In the genomic region with DNA sequence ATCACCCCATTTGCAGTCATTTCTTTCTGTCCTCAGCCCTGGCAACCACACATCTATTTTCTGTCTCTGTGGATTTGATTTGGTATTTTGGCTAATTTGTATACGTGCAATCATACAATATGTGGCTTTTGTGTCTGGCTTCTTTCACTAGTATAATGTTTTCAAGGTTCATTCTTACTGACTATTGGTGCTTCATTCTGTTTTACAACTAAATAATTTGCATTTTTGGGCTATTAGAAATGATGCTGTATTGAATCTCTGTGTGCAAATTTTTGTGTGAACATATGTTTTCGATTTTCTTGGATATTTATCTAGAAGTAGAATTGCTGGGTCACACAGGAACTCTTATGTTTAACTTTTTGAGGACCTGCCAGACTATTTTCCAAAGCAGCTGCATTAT, we compare ENCODE assay signal across 21 cellular contexts.
"Had no signal": no experiment of that assay in that cellular context is flagged by ENCODE, and none has a peak within 500 bp of the region (broad histone marks: within the 10 kb centered on the region; RNA-seq: fewer than 3 reads in every experiment).

No MANE protein-coding gene starts in this region.

- ATAC-seq: activated CD8-positive, alpha-beta T cell treated with anti-CD3 and anti-CD28 coated beads, Interleukin-2, amount 10 ng/mL, durations not matched to agents 7 days and 5 days; esophagus mucosa; gastrocnemius medialis; heart right ventricle had no signal

- H3K4me3 ChIP-seq: adrenal gland, breast epithelium, gastrocnemius medialis, heart right ventricle, prostate gland, right atrium auricular region, tibial nerve had no signal

- H3K27me3 ChIP-seq: adrenal gland, breast epithelium, right atrium auricular region, tibial nerve had no signal

- H3K9me3 Mint-ChIP-seq: activated B cell treated with CpG ODN at 0.5 μM for 24 hours; neural crest cell; stimulated activated naive CD8-positive, alpha-beta T cell treated with anti-CD3 and anti-CD28 coated beads, Interleukin-15, Interleukin-2, amounts not matched to agents 100 ng/mL and 50 ng/mL, for 24 hours had no signal

- H3K27me3 Mint-ChIP-seq: activated B cell treated with CpG ODN at 0.5 μM for 24 hours, memory B cell had no signal

- H3K27ac ChIP-seq: adrenal gland, breast epithelium, gastrocnemius medialis, heart right ventricle, prostate gland, right atrium auricular region, tibial nerve had no signal

- H3K27ac Mint-ChIP-seq: activated CD4-positive, alpha-beta T cell treated with anti-CD3 and anti-CD28 coated beads, Interleukin-2, amount 10 ng/mL, durations not matched to agents 7 days and 5 days; activated CD8-positive, alpha-beta T cell treated with anti-CD3 and anti-CD28 coated beads, Interleukin-2, amount 10 ng/mL, durations not matched to agents 7 days and 5 days; stimulated activated naive CD8-positive, alpha-beta T cell treated with anti-CD3 and anti-CD28 coated beads, Interleukin-15, Interleukin-2, amounts not matched to agents 100 ng/mL and 50 ng/mL, for 24 hours had no signal

- H3K4me1 Mint-ChIP-seq: activated CD4-positive, alpha-beta T cell treated with anti-CD3 and anti-CD28 coated beads, Interleukin-2, amount 10 ng/mL, durations not matched to agents 7 days and 5 days; neural crest cell had no signal

- DNase-seq: activated B cell treated with CpG ODN at 0.5 μM for 24 hours; activated CD4-positive, alpha-beta T cell treated with anti-CD3 and anti-CD28 coated beads, Interleukin-2, amount 10 ng/mL, durations not matched to agents 7 days and 5 days; activated CD8-positive, alpha-beta T cell treated with anti-CD3 and anti-CD28 coated beads, Interleukin-2, amount 10 ng/mL, durations not matched to agents 7 days and 5 days; activated effector memory CD4-positive, alpha-beta T cell treated with anti-CD3 and anti-CD28 coated beads, Interleukin-2, amount 50 U/mL, for 16 hours; activated naive CD4-positive, alpha-beta T cell treated with anti-CD3 and anti-CD28 coated beads, Interleukin-2, amount 50 U/mL, for 16 hours; activated T-cell treated with anti-CD3 and anti-CD28 coated beads, Interleukin-2, amount 50 U/mL, for 48 hours; adrenal gland; cortex of kidney; effector CD4-positive, alpha-beta T cell; gastrocnemius medialis; heart right ventricle; T-helper 1 cell; T-helper 9 cell had no signal

- H3K4me1 ChIP-seq: adrenal gland, breast epithelium, gastrocnemius medialis, heart right ventricle, prostate gland, right atrium auricular region, tibial nerve had no signal

- H3K4me3 Mint-ChIP-seq: activated B cell treated with CpG ODN at 0.5 μM for 24 hours; activated CD4-positive, alpha-beta T cell treated with anti-CD3 and anti-CD28 coated beads, Interleukin-2, amount 10 ng/mL, durations not matched to agents 7 days and 5 days; activated CD8-positive, alpha-beta T cell treated with anti-CD3 and anti-CD28 coated beads, Interleukin-2, amount 10 ng/mL, durations not matched to agents 7 days and 5 days; memory B cell; neural crest cell; stimulated activated naive CD8-positive, alpha-beta T cell treated with anti-CD3 and anti-CD28 coated beads, Interleukin-15, Interleukin-2, amounts not matched to agents 100 ng/mL and 50 ng/mL, for 24 hours had no signal
